9 cellular contexts compared by ENCODE assay signal in genomic region chr1:59697138-59697811, GRCh38.
A peak's percentile ranks its signal among the peaks of the same experiment; 100 is the strongest.
DNase-seq lines count a peak whose midpoint lies in the region; ATAC-seq and TF ChIP-seq lines count a peak whose summit lies in the region.
"Had no signal": no experiment of that assay in that cellular context is flagged by ENCODE, and none has a peak within 500 bp of the region (broad histone marks: within the 10 kb centered on the region; RNA-seq: fewer than 3 reads in every experiment).

No MANE protein-coding gene starts in this region.

- H3K9ac ChIP-seq in DND-41 (ENCODE audit: low read depth, low read length): peak overlapping the region; percentile 25

- peak; percentile 77 for ATAC-seq in DND-41 (ENCODE audit: insufficient read depth, low read depth)
- ATAC-seq in HG02642 (IDR thresholded peaks at IDR 0.05; ENCODE audit: poor library complexity, unreplicated experiment): peak; percentile 66
- ATAC-seq in lower lobe of right lung: peak in 1 of 2 donors; percentile 24

- no peaks in the 10 kb centered on the region for H3K79me2 ChIP-seq in DND-41 (ENCODE audit: insufficient read depth, low read length)

- intact Hi-C loops in lower lobe of right lung (cut with DNase I) (no loop called here), tibial artery (cut with DNase I; ENCODE audit: low total_unique reads) (loop anchor here (10.0 kb wide), 2 partner anchors 392 to 952 kb away; no protein-coding TSS in a partner anchor)

- no peaks in the 10 kb centered on the region for H4K20me1 ChIP-seq in DND-41 (ENCODE audit: insufficient read depth, low read length)

- peak overlapping the region; percentile 71 for H3K27ac ChIP-seq in DND-41 (ENCODE audit: low read length)
- H3K27ac ChIP-seq in lower lobe of right lung: peak overlapping the region; percentile 37
- peak overlapping the region in 1 of 2 donors; percentile 10 for H3K27ac ChIP-seq in tibial artery
- H3K27ac ChIP-seq: SK-N-MC had no signal

- H2AFZ ChIP-seq in DND-41 (ENCODE audit: low read depth, low read length): peak overlapping the region; percentile 56

- H3K4me3 ChIP-seq in DND-41 (ENCODE audit: low read depth in 1 of 2, low read length in 2 of 2) (0 out of 4 replicates have a peak overlapping the region, but pooled peaks of 1 of the 2 experiments have one; percentile 1), lower lobe of right lung (peak overlapping the region; percentile 22), tibial artery (no peak overlapping the region)
- H3K4me3 ChIP-seq: SK-N-MC had no signal

- peaks cover 30% of the 10 kb centered on the region for H3K4me1 ChIP-seq in DND-41 (ENCODE audit: insufficient read depth, low read length)
- peaks cover 39% of the 10 kb centered on the region for H3K4me1 ChIP-seq in lower lobe of right lung
- peaks cover 0 to 4% (median 0%) of the 10 kb centered on the region in 4 donors for H3K4me1 ChIP-seq in tibial artery

- TF ChIP-seq CTCF in DND-41 (IDR thresholded peaks at IDR 0.05; ENCODE audit: borderline replicate concordance, extremely low read depth, low read length, poor library complexity, severe bottlenecking) (no peak), lower lobe of right lung (IDR thresholded peaks at IDR 0.05) (no peak), tibial artery (IDR thresholded peaks at IDR 0.05) (no peak)

- H3K36me3 ChIP-seq in DND-41 (ENCODE audit: insufficient read depth, low read length) (no peaks in the 10 kb centered on the region), lower lobe of right lung (no peaks in the 10 kb centered on the region), tibial artery (no peaks in the 10 kb centered on the region)

- peak overlapping the region; percentile 36 for H3K4me2 ChIP-seq in DND-41 (ENCODE audit: insufficient read depth, low read length)

- H3K9me3 ChIP-seq in DND-41 (ENCODE audit: insufficient read depth, low read length, severe bottlenecking) (no peaks in the 10 kb centered on the region), lower lobe of right lung (no peaks in the 10 kb centered on the region), tibial artery (no peaks in the 10 kb centered on the region)

- DNase-seq in DND-41 (peak; percentile 69), SKM-1 treated with dmso at 0.1 percent for 144 hours (lab: John Stamatoyannopoulos, UW; ENCODE audit: unreplicated experiment) (peak; percentile 70), lower lobe of right lung (no peak), UCSD-AML1 (lab: John Stamatoyannopoulos, UW; ENCODE audit: unreplicated experiment) (no peak), tibial artery (no peak), retina (no peak), NCI-H345 treated with DMSO at 0.1 percent for 48 hours (lab: John Stamatoyannopoulos, UW; ENCODE audit: unreplicated experiment) (no peak)

- H3K27me3 ChIP-seq in DND-41 (ENCODE audit: insufficient read depth, low read length, poor library complexity) (no peaks in the 10 kb centered on the region), lower lobe of right lung (ENCODE audit: low read depth) (no peaks in the 10 kb centered on the region), tibial artery (no peaks in the 10 kb centered on the region)

Comparison
In these comparisons a context has a peak if more than half of its experiments do, and no peak if none do; other contexts are left out.
1. DNase-seq: peak in DND-41 (single experiment) and SKM-1 treated with dmso at 0.1 percent for 144 hours (single experiment); none in lower lobe of right lung (single experiment), UCSD-AML1 (single experiment), tibial artery (0 of 2), retina (single experiment) and NCI-H345 treated with DMSO at 0.1 percent for 48 hours (single experiment).